ENCODE assay signal across 22 cellular contexts in the genomic region with DNA sequence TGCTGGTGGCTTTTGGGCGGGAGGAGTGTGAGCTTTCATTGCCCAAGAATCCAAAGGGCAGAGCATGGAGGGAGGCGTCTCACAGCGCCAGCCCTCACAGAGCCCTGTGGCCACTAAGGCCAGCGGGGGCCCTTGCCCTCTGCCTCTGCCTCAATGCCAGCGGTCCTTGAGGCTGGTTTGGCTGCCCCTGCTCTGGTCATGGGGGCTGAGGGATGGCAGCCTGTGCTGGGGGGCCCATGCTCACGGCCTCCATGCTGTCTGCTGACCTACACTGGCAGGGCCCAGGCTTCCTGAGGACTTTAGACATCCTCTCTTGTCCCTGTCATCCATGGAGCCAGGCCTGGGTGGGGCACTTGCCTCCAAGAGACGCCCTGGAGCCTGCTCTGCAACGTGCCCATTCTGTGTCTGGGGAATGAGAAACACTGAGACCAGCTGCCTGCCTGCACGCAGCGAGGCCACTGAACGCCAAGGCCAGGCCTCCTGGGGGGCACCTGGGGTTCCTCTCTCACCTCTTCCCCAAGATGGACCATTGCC.
DNase-seq lines count a peak whose midpoint lies in the region; ATAC-seq and TF ChIP-seq lines count a peak whose summit lies in the region.
"Had no signal": no experiment of that assay in that cellular context is flagged by ENCODE, and none has a peak within 500 bp of the region (broad histone marks: within the 10 kb centered on the region; RNA-seq: fewer than 3 reads in every experiment).

No MANE protein-coding gene starts in this region.

- peak overlapping the region in 5 of 11 experiments; percentile 7 to 58 (median 56); a peak in 8 of 22 replicates for H3K9ac ChIP-seq in BLaER1 treated with 17β-estradiol and CSF1 and Interleukin-3, amounts not matched to agents 10 nM and 100 nM
- H3K9ac ChIP-seq: neural progenitor cell had no signal

- no peak for TF ChIP-seq POLR2A in body of pancreas (IDR thresholded peaks at IDR 0.05)

- H3K9me3 ChIP-seq in BLaER1 treated with 17β-estradiol and CSF1 and Interleukin-3, amounts not matched to agents 10 nM and 100 nM (replicated peaks in 1 of 11) = no peaks in the 10 kb centered on the region
- H3K9me3 ChIP-seq in body of pancreas = no peaks in the 10 kb centered on the region
- no peaks in the 10 kb centered on the region for H3K9me3 ChIP-seq in left lung
- H3K9me3 ChIP-seq: breast epithelium, sigmoid colon, vagina had no signal

- ATAC-seq in body of pancreas = no peak
- no peak for ATAC-seq in left lung
- no peak for ATAC-seq in GM21528 (IDR thresholded peaks at IDR 0.05; ENCODE audit: low FRiP score, unreplicated experiment)
- ATAC-seq: activated naive CD8-positive, alpha-beta T cell treated with anti-CD3 and anti-CD28 coated beads, Interleukin-2, amount 50 U/mL, for 24 hours had no signal

- DNase-seq in body of pancreas = peak; percentile 1 to 8 (median 6)
- peak; percentile 20 to 50 for DNase-seq in left lung
- peak; percentile 57 for DNase-seq in posterior vena cava (ENCODE audit: low spot score)
- no peak for DNase-seq in amygdala (lab: John Stamatoyannopoulos, UW)
- no peak for DNase-seq in cerebellum (ENCODE audit: low spot score)
- DNase-seq: activated naive CD8-positive, alpha-beta T cell treated with anti-CD3 and anti-CD28 coated beads, Interleukin-2, amount 50 U/mL, for 24 hours; activated T-cell treated with anti-CD3 and anti-CD28 coated beads, Interleukin-2, amount 50 U/mL, for 1 hour; COR-L47; HCEC 1CT; mesenchymal stem cell; MV-4-11; NCI-H1930; NCI-H510A; stimulated activated CD4-positive, alpha-beta T cell treated with anti-CD3 and anti-CD28 coated beads, Interleukin-1b, Interleukin-23, amount 100 ng/mL, for 48 hours; SW 1271 had no signal

- no peaks in the 10 kb centered on the region for H3K36me3 ChIP-seq in BLaER1 treated with 17β-estradiol and CSF1 and Interleukin-3, amounts not matched to agents 10 nM and 100 nM
- H3K36me3 ChIP-seq in body of pancreas (replicated peaks in 1 of 2; ENCODE audit: insufficient read depth in 1 of 2, low read depth in 2 of 2) = no peaks in the 10 kb centered on the region
- H3K36me3 ChIP-seq in left lung = no peaks in the 10 kb centered on the region
- H3K36me3 ChIP-seq: breast epithelium, neural progenitor cell, sigmoid colon, vagina had no signal

- no peak overlapping the region for H3K4me3 ChIP-seq in BLaER1 treated with 17β-estradiol and CSF1 and Interleukin-3, amounts not matched to agents 10 nM and 100 nM
- no peak overlapping the region for H3K4me3 ChIP-seq in body of pancreas
- no peak overlapping the region for H3K4me3 ChIP-seq in left lung
- H3K4me3 ChIP-seq: breast epithelium, neural progenitor cell, sigmoid colon, vagina had no signal

- peak overlapping the region in 6 of 11 experiments; percentile 14 to 66 (median 56); a peak in 7 of 22 replicates for H3K27ac ChIP-seq in BLaER1 treated with 17β-estradiol and CSF1 and Interleukin-3, amounts not matched to agents 10 nM and 100 nM
- H3K27ac ChIP-seq in body of pancreas = no peak overlapping the region
- H3K27ac ChIP-seq in left lung = no peak overlapping the region
- H3K27ac ChIP-seq: breast epithelium, HL-60, neural progenitor cell, vagina had no signal

- WGBS in body of pancreas, 2 donors = 82 to 91% methylated on average over 9 to 10 of the region's 11 CpGs

- peak overlapping the region in 9 of 11 experiments; percentile 30 to 87 (median 78); a peak in 18 of 22 replicates for H3K4me2 ChIP-seq in BLaER1 treated with 17β-estradiol and CSF1 and Interleukin-3, amounts not matched to agents 10 nM and 100 nM
- H3K4me2 ChIP-seq: neural progenitor cell had no signal

- peaks cover 0 to 40% (median 25%) of the 10 kb centered on the region in 10 experiments; a peak in 16 of 20 replicates for H3K4me1 ChIP-seq in BLaER1 treated with 17β-estradiol and CSF1 and Interleukin-3, amounts not matched to agents 10 nM and 100 nM
- no peaks in the 10 kb centered on the region for H3K4me1 ChIP-seq in body of pancreas
- no peaks in the 10 kb centered on the region for H3K4me1 ChIP-seq in left lung
- H3K4me1 ChIP-seq: breast epithelium, vagina had no signal

- TF ChIP-seq CTCF in body of pancreas (IDR thresholded peaks at IDR 0.05) (no peak), left lung (IDR thresholded peaks at IDR 0.05) (no peak)

- H4K20me1 ChIP-seq in BLaER1 treated with 17β-estradiol and CSF1 and Interleukin-3, amounts not matched to agents 10 nM and 100 nM = 0 out of 22 replicates have a peak, but pooled peaks cover 0 to 20% (median 0%) of the 10 kb centered on the region in 11 experiments

- H3K27me3 ChIP-seq in BLaER1 treated with 17β-estradiol and CSF1 and Interleukin-3, amounts not matched to agents 10 nM and 100 nM = no peaks in the 10 kb centered on the region
- H3K27me3 ChIP-seq in body of pancreas (no peaks in the 10 kb centered on the region), left lung (peaks cover 0 to 23% of the 10 kb centered on the region in 2 donors)
- H3K27me3 ChIP-seq: neural progenitor cell, sigmoid colon, vagina had no signal

- intact Hi-C loops in body of pancreas (cut with DNase I) = no loop called here
- intact Hi-C loops in left lung (cut with DNase I) = no loop called here
- intact Hi-C loops in posterior vena cava (cut with DNase I) = no loop called here

Comparison
In these comparisons a context has a peak if more than half of its experiments do, and no peak if none do; other contexts are left out.
1. H3K27ac ChIP-seq: peak in BLaER1 treated with 17β-estradiol and CSF1 and Interleukin-3, amounts not matched to agents 10 nM and 100 nM (6 of 11); none in body of pancreas (0 of 4) and left lung (0 of 2).
2. DNase-seq: peak in body of pancreas (4 of 4), left lung (2 of 2) and posterior vena cava (single experiment); none in amygdala (0 of 56) and cerebellum (single experiment).